ENCODE assay signal across 1 cellular context in genomic region chr4:138192113-138192512, GRCh38.
TF ChIP-seq lines count a peak whose summit lies in the region.

No MANE protein-coding gene starts in this region.

TF ChIP-seq in GM23338, 12 proteins besides CTCF, POLR2A, EP300 and RAD21 (continued from another document):
- TF ChIP-seq ETS1 (IDR thresholded peaks at IDR 0.05) = no peak
